8 cellular contexts compared by ENCODE assay signal in genomic region chr4:51895816-51896408, GRCh38. TPM values are rescaled to one million over a fixed set of nuclear protein-coding genes. Genes with fewer than 3 reads are reported as not detected.
DNase-seq lines count a peak whose midpoint lies in the region; ATAC-seq lines count a peak whose summit lies in the region.

No MANE protein-coding gene starts in this region.

- 0% methylated on average over 1 of the region's 2 CpGs; no CpG with 5 or more reads in 1 of the 2 experiments for WGBS in mesodermal cell (ENCODE audit: insufficient coverage in 2 of 2), 2 experiments

- H3K36me3 ChIP-seq in mesodermal cell (ENCODE audit: control insufficient read depth, insufficient read depth, low read length): peaks cover 53% of the 10 kb centered on the region

- peak overlapping the region; percentile 30 for H3K27ac ChIP-seq in mesodermal cell (ENCODE audit: low read depth, low read length, severe bottlenecking)

- peak; percentile 96 for ATAC-seq in GM19043 (IDR thresholded peaks at IDR 0.05; ENCODE audit: low read depth, unreplicated experiment)
- ATAC-seq in HG03196 (IDR thresholded peaks at IDR 0.05; ENCODE audit: unreplicated experiment): peak; percentile 95

- H3K9me3 ChIP-seq in mesodermal cell (ENCODE audit: control insufficient read depth, low read length): no peaks in the 10 kb centered on the region

- H3K4me1 ChIP-seq in mesodermal cell (ENCODE audit: control insufficient read depth, insufficient read depth, low read length, poor library complexity, severe bottlenecking): peaks cover 4% of the 10 kb centered on the region

- H3K4me3 ChIP-seq in mesodermal cell (ENCODE audit: extremely low read depth, insufficient read depth, low read length, poor library complexity, severe bottlenecking): no peak overlapping the region

- DNase-seq in CD1c-positive myeloid dendritic cell (ENCODE audit: extremely low spot score) (peak; percentile 66), NCI-H526 (lab: John Stamatoyannopoulos, UW) (peak; percentile 16 to 58)
- DNase-seq in activated CD4-positive, alpha-beta T cell treated with anti-CD3 and anti-CD28 coated beads, Interleukin-2, amount 50 U/mL, for 1 hour: peak; percentile 31
- DNase-seq in effector CD4-positive, alpha-beta T cell: peak; percentile 13
- peak; percentile 4 for DNase-seq in stimulated activated CD8-positive, alpha-beta memory T cell treated with anti-CD3 and anti-CD28 coated beads, Interleukin-7, amount 100 ng/mL, for 24 hours (ENCODE audit: low read depth)

RNA-seq across cellular contexts. Expression of gene DCUN1D4, which starts 53.0 kb away (rescaled TPM):
- 24.0 TPM for polyA plus RNA-seq in mesodermal cell (2013, experiment 1 of 2)
- 29.5 TPM for polyA plus RNA-seq in mesodermal cell (2013, experiment 2 of 2)

Comparison
In these comparisons a context has a peak if more than half of its experiments do, and no peak if none do; other contexts are left out.
1. DNase-seq: peak in every context shown above with its lines; median percentile 66 in CD1c-positive myeloid dendritic cell; 37 in NCI-H526; 31 in activated CD4-positive, alpha-beta T cell treated with anti-CD3 and anti-CD28 coated beads, Interleukin-2, amount 50 U/mL, for 1 hour; 13 in effector CD4-positive, alpha-beta T cell; 4 in stimulated activated CD8-positive, alpha-beta memory T cell treated with anti-CD3 and anti-CD28 coated beads, Interleukin-7, amount 100 ng/mL, for 24 hours.